21 cellular contexts compared by ENCODE assay signal in genomic region chr3:45746182-45746973, GRCh38. TPM values are rescaled to one million over a fixed set of nuclear protein-coding genes. Genes with fewer than 3 reads are reported as not detected.
DNase-seq lines count a peak whose midpoint lies in the region; ATAC-seq and TF ChIP-seq lines count a peak whose summit lies in the region.
"Had no signal": no experiment of that assay in that cellular context is flagged by ENCODE, and none has a peak within 500 bp of the region (broad histone marks: within the 10 kb centered on the region; RNA-seq: fewer than 3 reads in every experiment).

No MANE protein-coding gene starts in this region.

- POLR2A ChIA-PET in Panc1 (lab: Charles Lee) = no interaction called here

- H2BK12ac ChIP-seq in neuronal stem cell (ENCODE audit: low read length) = no peak overlapping the region

- no peak overlapping the region for H2AFZ ChIP-seq in GM23338
- no peak overlapping the region for H2AFZ ChIP-seq in neuronal stem cell (ENCODE audit: low read length)
- H2AFZ ChIP-seq in osteoblast (ENCODE audit: low read length) = no peak overlapping the region
- H2AFZ ChIP-seq in hepatocyte = no peak overlapping the region
- H2AFZ ChIP-seq in neural progenitor cell (replicated peaks) = no peak overlapping the region
- H2AFZ ChIP-seq: GM23248 had no signal

- WGBS in neuronal stem cell (ENCODE audit: extremely low coverage in 2 of 2, insufficient read length in 2 of 2, insufficient replicate concordance in 1 of 2), 2 donors = no CpG with 5 or more reads among the region's 36 CpGs
- 95% methylated on average over 31 of the region's 36 CpGs for WGBS in hepatocyte (ENCODE audit: low lambda C conversion rate, missing lambda C conversion rate)

- H3K36me3 ChIP-seq in GM23338 (ENCODE audit: insufficient read depth) = peaks cover 15% of the 10 kb centered on the region
- H3K36me3 ChIP-seq in Panc1 (ENCODE audit: control insufficient read depth, insufficient read depth, low read length) = peaks cover 7% of the 10 kb centered on the region
- peaks cover 15 to 63% of the 10 kb centered on the region in 2 donors for H3K36me3 ChIP-seq in neuronal stem cell (replicated peaks in 1 of 2; ENCODE audit: control insufficient read depth in 2 of 2, insufficient read depth in 2 of 2, low read length in 2 of 2)
- peaks cover 23% of the 10 kb centered on the region for H3K36me3 ChIP-seq in osteoblast (ENCODE audit: insufficient read depth, low read length)
- no peaks in the 10 kb centered on the region for H3K36me3 ChIP-seq in hepatocyte (replicated peaks; ENCODE audit: insufficient read depth, low read depth)
- peaks cover 9% of the 10 kb centered on the region for H3K36me3 ChIP-seq in neural progenitor cell

- peak overlapping the region; percentile 33 for H2BK5ac ChIP-seq in neuronal stem cell (ENCODE audit: low read length)

- H2BK15ac ChIP-seq in neuronal stem cell (ENCODE audit: low read length) = no peak overlapping the region

- H4K91ac ChIP-seq in neuronal stem cell (ENCODE audit: low read depth, low read length, poor library complexity) = no peak overlapping the region

- H3K9me3 ChIP-seq in Panc1 (ENCODE audit: control insufficient read depth, insufficient read depth, low read depth, low read length) (no peaks in the 10 kb centered on the region), neuronal stem cell (replicated peaks in 1 of 2; ENCODE audit: control insufficient read depth in 2 of 2, insufficient read depth in 1 of 2, low read depth in 1 of 2, low read length in 2 of 2) (no peaks in the 10 kb centered on the region), osteoblast (ENCODE audit: low read depth, low read length) (no peaks in the 10 kb centered on the region), hepatocyte (ENCODE audit: low read depth) (no peaks in the 10 kb centered on the region), neural progenitor cell (ENCODE audit: low read depth) (no peaks in the 10 kb centered on the region)
- H3K9me3 ChIP-seq: SJSA1 had no signal

- no peak for TF ChIP-seq CTCF in GM23338 (conservative IDR thresholded peaks at IDR 0.05; ENCODE audit: low read depth in 2 of 2)
- TF ChIP-seq CTCF in Panc1 (IDR thresholded peaks at IDR 0.05) = no peak
- TF ChIP-seq CTCF in osteoblast (IDR thresholded peaks at IDR 0.05; ENCODE audit: extremely low read depth, low read depth, low read length) = no peak
- no peak for TF ChIP-seq CTCF in hepatocyte (IDR thresholded peaks at IDR 0.05; ENCODE audit: poor library complexity)
- no peak for TF ChIP-seq CTCF in neural progenitor cell (IDR thresholded peaks at IDR 0.05)

- no peak overlapping the region for H3K14ac ChIP-seq in neuronal stem cell (ENCODE audit: low read length)

- intact Hi-C loops in Panc1 (cut with micrococcal nuclease; ENCODE audit: unreplicated experiment) = no loop called here
- intact Hi-C loops in left ventricle myocardium superior (cut with micrococcal nuclease) = no loop called here

- H3K27ac Mint-ChIP-seq in GM23338 (no peak overlapping the region), neural progenitor cell (no peak overlapping the region)
- H3K27ac Mint-ChIP-seq: CD8-positive, alpha-beta memory T cell had no signal

- H3K27me3 ChIP-seq in GM23338 (ENCODE audit: insufficient read depth) = no peaks in the 10 kb centered on the region
- H3K27me3 ChIP-seq in Panc1 (ENCODE audit: control insufficient read depth, insufficient read depth, low read length) = no peaks in the 10 kb centered on the region
- no peaks in the 10 kb centered on the region for H3K27me3 ChIP-seq in neuronal stem cell (ENCODE audit: control insufficient read depth in 3 of 3, insufficient read depth in 3 of 3, low read depth in 1 of 3, low read length in 3 of 3)
- no peaks in the 10 kb centered on the region for H3K27me3 ChIP-seq in osteoblast (ENCODE audit: insufficient read depth, low read length)
- H3K27me3 ChIP-seq in hepatocyte = no peaks in the 10 kb centered on the region
- no peaks in the 10 kb centered on the region for H3K27me3 ChIP-seq in neural progenitor cell
- H3K27me3 ChIP-seq: SJSA1 had no signal

- 0 out of 2 replicates have a peak, but pooled peaks cover 4% of the 10 kb centered on the region for H3K79me2 ChIP-seq in GM23338 (replicated peaks; ENCODE audit: insufficient read depth)
- no peaks in the 10 kb centered on the region for H3K79me2 ChIP-seq in osteoblast (ENCODE audit: insufficient read depth, low read length)
- no peaks in the 10 kb centered on the region for H3K79me2 ChIP-seq in hepatocyte
- no peaks in the 10 kb centered on the region for H3K79me2 ChIP-seq in neural progenitor cell (ENCODE audit: low read depth)

- H3K4me2 ChIP-seq in GM23338 (no peak overlapping the region), neuronal stem cell (ENCODE audit: insufficient read depth, low read length, poor library complexity, severe bottlenecking) (no peak overlapping the region), osteoblast (ENCODE audit: insufficient read depth, low read length) (no peak overlapping the region), hepatocyte (no peak overlapping the region), neural progenitor cell (no peak overlapping the region)

- H3K4ac ChIP-seq in neuronal stem cell (ENCODE audit: low read length) = no peak overlapping the region

- peak overlapping the region; percentile 69 for H3K23ac ChIP-seq in neuronal stem cell (ENCODE audit: low read depth, low read length, poor library complexity)

- H4K20me1 ChIP-seq in GM23338 (replicated peaks; ENCODE audit: insufficient read depth) = no peaks in the 10 kb centered on the region; the same call in 1 of the 2 replicates
- peaks cover 3% of the 10 kb centered on the region for H4K20me1 ChIP-seq in osteoblast (ENCODE audit: insufficient read depth, low read length)
- H4K20me1 ChIP-seq in hepatocyte (ENCODE audit: insufficient read depth, poor library complexity, severe bottlenecking) = no peaks in the 10 kb centered on the region
- no peaks in the 10 kb centered on the region for H4K20me1 ChIP-seq in neural progenitor cell (ENCODE audit: low read depth)

- in situ Hi-C loops in Panc1 (cut with HindIII; ENCODE audit: low pct_unique_long_range_greater_than_20kb, low sequenced_read_pairs) = no loop called here

- CTCF ChIA-PET in Panc1 (lab: Charles Lee) = no interaction called here

- H3K79me1 ChIP-seq in neuronal stem cell (ENCODE audit: low read depth, low read length) = no peaks in the 10 kb centered on the region

- H3K27ac ChIP-seq in GM23338 (ENCODE audit: low read depth) (no peak overlapping the region), Panc1 (ENCODE audit: low read length) (no peak overlapping the region), neuronal stem cell (replicated peaks; ENCODE audit: low read length) (no peak overlapping the region), osteoblast (ENCODE audit: low read depth, low read length) (no peak overlapping the region), hepatocyte (no peak overlapping the region), neural progenitor cell (no peak overlapping the region)
- H3K27ac ChIP-seq: GM23248, SJSA1 had no signal

- H3K9me3 Mint-ChIP-seq in GM23338 (no peaks in the 10 kb centered on the region), neural progenitor cell (no peaks in the 10 kb centered on the region)

- no peaks in the 10 kb centered on the region; the same call in 1 of the 2 replicates for H3F3A ChIP-seq in GM23338 (replicated peaks; ENCODE audit: low read depth)
- H3F3A ChIP-seq in neural progenitor cell (ENCODE audit: low read depth) = no peaks in the 10 kb centered on the region

- no peak overlapping the region for H2AK5ac ChIP-seq in neuronal stem cell (ENCODE audit: low read depth, low read length)

- ATAC-seq in GM23338 (peak; percentile 29), Panc1 (peak; percentile 42; the same call in 1 of the 2 replicates), left ventricle myocardium superior (peak; percentile 18)
- ATAC-seq: GM12878 had no signal

- H3K4me3 Mint-ChIP-seq in GM23338 = no peak overlapping the region
- H3K4me3 Mint-ChIP-seq in neural progenitor cell = no peak overlapping the region
- H3K4me3 Mint-ChIP-seq: CD8-positive, alpha-beta memory T cell had no signal

- H3K4me1 Mint-ChIP-seq in GM23338 (peaks cover 20% of the 10 kb centered on the region), neural progenitor cell (no peaks in the 10 kb centered on the region)

- H3K9ac ChIP-seq in neuronal stem cell (ENCODE audit: low read depth, low read length, poor library complexity) = peak overlapping the region; percentile 54
- no peak overlapping the region for H3K9ac ChIP-seq in neural progenitor cell
- H3K9ac ChIP-seq: GM23248 had no signal

- H3K4me3 ChIP-seq in GM23338 (no peak overlapping the region), Panc1 (ENCODE audit: low read depth in 2 of 2, low read length in 2 of 2) (no peak overlapping the region), neuronal stem cell (ENCODE audit: low read length in 2 of 2) (no peak overlapping the region), osteoblast (ENCODE audit: insufficient read depth, low read length) (no peak overlapping the region), hepatocyte (no peak overlapping the region), neural progenitor cell (no peak overlapping the region)
- H3K4me3 ChIP-seq: GM12878, GM23248, SJSA1 had no signal

- no peak overlapping the region for H4K8ac ChIP-seq in neuronal stem cell (ENCODE audit: low read depth, low read length)

- no peaks in the 10 kb centered on the region for H3K9me2 ChIP-seq in GM23338 (ENCODE audit: insufficient read depth)
- H3K9me2 ChIP-seq in hepatocyte (replicated peaks; ENCODE audit: insufficient read depth) = no peaks in the 10 kb centered on the region

- H3K27me3 Mint-ChIP-seq in GM23338 (ENCODE audit: insufficient read depth, low read depth, poor library complexity) = peaks cover 2% of the 10 kb centered on the region
- no peaks in the 10 kb centered on the region for H3K27me3 Mint-ChIP-seq in neural progenitor cell (ENCODE audit: insufficient read depth, low read depth)
- H3K27me3 Mint-ChIP-seq: CD8-positive, alpha-beta memory T cell had no signal

- H3K4me1 ChIP-seq in GM23338 (ENCODE audit: insufficient read depth) (peaks cover 12% of the 10 kb centered on the region), Panc1 (ENCODE audit: control insufficient read depth, insufficient read depth, low read length) (no peaks in the 10 kb centered on the region), neuronal stem cell (ENCODE audit: control insufficient read depth in 2 of 2, insufficient read depth in 1 of 2, low read depth in 1 of 2, low read length in 2 of 2) (no peaks in the 10 kb centered on the region), osteoblast (ENCODE audit: insufficient read depth, low read length) (no peaks in the 10 kb centered on the region), hepatocyte (ENCODE audit: insufficient read depth) (no peaks in the 10 kb centered on the region), neural progenitor cell (no peaks in the 10 kb centered on the region)
- H3K4me1 ChIP-seq: SJSA1 had no signal

- DNase-seq in GM23338 (ENCODE audit: low spot score) = no peak
- no peak for DNase-seq in Panc1 (ENCODE audit: low read depth, low spot score)
- no peak for DNase-seq in left ventricle myocardium superior
- DNase-seq in neuronal stem cell (ENCODE audit: low spot score) = no peak
- DNase-seq in NCI-H2107 treated with DMSO at 0.1 percent for 48 hours (lab: John Stamatoyannopoulos, UW; ENCODE audit: unreplicated experiment) = no peak
- DNase-seq in osteoblast (ENCODE audit: insufficient read length, low spot score, missing footprints) = no peak
- no peak for DNase-seq in hepatocyte (ENCODE audit: low spot score)
- DNase-seq in neural progenitor cell (ENCODE audit: low spot score) = no peak
- DNase-seq: C1 segment of cervical spinal cord; CD8-positive, alpha-beta memory T cell; DMS53; EL; GM23248; KG1; NCI-H1105 treated with DMSO at 0.1 percent for 48 hours; NCI-H1694; NCI-H2107; NCI-H226; NCI-H524 had no signal

- BruUV-seq in Panc1 (replicated peaks; lab: Mats Ljungman, UMichigan) = no TSS peak

- H3K36me3 Mint-ChIP-seq in GM23338 (ENCODE audit: low read depth) = peaks cover 42% of the 10 kb centered on the region
- peaks cover 10% of the 10 kb centered on the region for H3K36me3 Mint-ChIP-seq in neural progenitor cell

- H2BK120ac ChIP-seq in neuronal stem cell (ENCODE audit: low read depth, low read length) = no peak overlapping the region

- H3K18ac ChIP-seq in neuronal stem cell (ENCODE audit: low read length) = peak overlapping the region; percentile 73

RNA-seq across cellular contexts. Expression of gene SLC6A20, which starts 50.0 kb away (rescaled TPM):
- total RNA-seq in GM23338 (2014; rRNA removed; shearing (Covaris generic)) = 0.14 TPM in 1 of 2 replicates, not detected in the other
- polyA plus RNA-seq in GM23338 (2016; fragmentation: Nextera tagmentation; extraction: Ambion mirVana) = 0.05 TPM in 1 of 2 replicates, not detected in the other
- 0.28 TPM for total RNA-seq in Panc1 (2021; ENCODE audit: unreplicated experiment)
- 0.22 TPM for polyA plus RNA-seq in Panc1 (2012; ENCODE audit: insufficient read length)
- total RNA-seq in left ventricle myocardium superior = not detected
- not detected for polyA plus RNA-seq in neuronal stem cell (2013, experiment 1 of 2)
- polyA plus RNA-seq in neuronal stem cell (2013, experiment 2 of 2) = not detected
- not detected in 2 replicates for total RNA-seq in osteoblast
- total RNA-seq in hepatocyte = 9.6 and 11.5 TPM in 2 replicates
- polyA plus RNA-seq in hepatocyte = 3.7 and 5.7 TPM in 2 replicates
- total RNA-seq in neural progenitor cell (ENCODE audit: low replicate concordance) = not detected in 2 replicates
- total RNA-seq: CD8-positive, alpha-beta memory T cell; GM23248 had no signal
- polyA plus RNA-seq: CD8-positive, alpha-beta memory T cell; GM23248 had no signal

RNA-seq across cellular contexts. Expression of gene SACM1L, which starts 57.2 kb away (rescaled TPM):
- total RNA-seq in GM23338 (2014; rRNA removed; shearing (Covaris generic)) = 97.2 and 97.8 TPM in 2 replicates
- 43.2 and 43.5 TPM in 2 replicates for polyA plus RNA-seq in GM23338 (2016; fragmentation: Nextera tagmentation; extraction: Ambion mirVana)
- total RNA-seq in Panc1 (2021; ENCODE audit: unreplicated experiment) = 31.6 TPM
- 17.4 TPM for polyA plus RNA-seq in Panc1 (2012; ENCODE audit: insufficient read length)
- total RNA-seq in left ventricle myocardium superior = 23.6 TPM
- polyA plus RNA-seq in neuronal stem cell (2013, experiment 1 of 2) = 26.9 TPM
- 26.9 TPM for polyA plus RNA-seq in neuronal stem cell (2013, experiment 2 of 2)
- total RNA-seq in osteoblast = 28.6 and 39.5 TPM in 2 replicates
- 54.4 and 61.6 TPM in 2 replicates for total RNA-seq in hepatocyte
- 26.3 and 28.1 TPM in 2 replicates for polyA plus RNA-seq in hepatocyte
- total RNA-seq in neural progenitor cell (ENCODE audit: low replicate concordance) = 46.7 and 61.8 TPM in 2 replicates
